ENCODE assay signal across 27 cellular contexts in genomic region chr10:84634636-84635035, GRCh38.
"Had no signal": no experiment of that assay in that cellular context is flagged by ENCODE, and none has a peak within 500 bp of the region (broad histone marks: within the 10 kb centered on the region; RNA-seq: fewer than 3 reads in every experiment).

No MANE protein-coding gene starts in this region.

- H3K4me1 ChIP-seq: gastroesophageal sphincter, heart left ventricle, left lung, parathyroid adenoma, right atrium auricular region, stomach, thyroid gland had no signal

- ATAC-seq: effector memory CD8-positive, alpha-beta T cell; esophagus mucosa; gastroesophageal sphincter; heart left ventricle; left cardiac atrium; left lung; naive thymus-derived CD4-positive, alpha-beta T cell; sciatic nerve had no signal

- H3K27me3 Mint-ChIP-seq: type B pancreatic cell had no signal

- H3K27ac ChIP-seq: gastroesophageal sphincter, heart left ventricle, hepatocyte, left lung, neural progenitor cell, parathyroid adenoma, right atrium auricular region, stomach, thyroid gland had no signal

- H3K27me3 ChIP-seq: gastroesophageal sphincter, heart left ventricle, hepatocyte, left lung, neural progenitor cell, right atrium auricular region, stomach, thyroid gland had no signal

- H3K9me3 Mint-ChIP-seq: effector memory CD8-positive, alpha-beta T cell; type B pancreatic cell had no signal

- H3K27ac Mint-ChIP-seq: effector memory CD8-positive, alpha-beta T cell; naive thymus-derived CD4-positive, alpha-beta T cell; nephron; neural progenitor cell; progenitor cell of endocrine pancreas; type B pancreatic cell had no signal

- H3K79me2 ChIP-seq: hepatocyte, parathyroid adenoma had no signal

- H3K36me3 ChIP-seq: gastroesophageal sphincter, heart left ventricle, left lung, neural progenitor cell, right atrium auricular region, stomach, thyroid gland had no signal

- H3K36me3 Mint-ChIP-seq: naive thymus-derived CD4-positive, alpha-beta T cell; neural progenitor cell; type B pancreatic cell had no signal

- DNase-seq: cortex of kidney; effector memory CD8-positive, alpha-beta T cell; foreskin fibroblast; heart left ventricle; left cardiac atrium; left lung; mesendoderm; midbrain; naive thymus-derived CD4-positive, alpha-beta T cell; stimulated activated CD4-positive, alpha-beta T cell treated with anti-CD3 and anti-CD28 coated beads, Interleukin-12 subunit alpha, Interleukin-12 subunit beta, amount 100 ng/mL, for 4 hours; stimulated activated CD4-positive, alpha-beta T cell treated with anti-CD3 and anti-CD28 coated beads, Interleukin-1b, Interleukin-23, amount 100 ng/mL, for 48 hours; stimulated activated CD4-positive, alpha-beta T cell treated with anti-CD3 and anti-CD28 coated beads, Interleukin-4, amount 100 ng/mL, for 1 hour; stimulated activated CD8-positive, alpha-beta memory T cell treated with anti-CD3 and anti-CD28 coated beads, Interleukin-4, amount 100 ng/mL, for 48 hours; stimulated activated naive CD4-positive, alpha-beta T cell treated with Interleukin-2 at 50 U/mL for 16 hours; stomach; thyroid gland had no signal

- H3K9ac ChIP-seq: neural progenitor cell, parathyroid adenoma had no signal

- H3K4me3 Mint-ChIP-seq: effector memory CD8-positive, alpha-beta T cell; naive thymus-derived CD4-positive, alpha-beta T cell; nephron; neural progenitor cell; type B pancreatic cell had no signal

- H2AFZ ChIP-seq: hepatocyte, neural progenitor cell, parathyroid adenoma had no signal

- H3K4me2 ChIP-seq: hepatocyte, neural progenitor cell, smooth muscle cell had no signal

- H3K9me3 ChIP-seq: left lung, right atrium auricular region, stomach, thyroid gland had no signal

- H3K4me3 ChIP-seq: gastroesophageal sphincter, heart left ventricle, hepatocyte, left lung, neural progenitor cell, right atrium auricular region, smooth muscle cell, stomach, thyroid gland had no signal

- H3K4me1 Mint-ChIP-seq: naive thymus-derived CD4-positive, alpha-beta T cell; nephron; neural progenitor cell had no signal
